ENCODE assay signal across 8 cellular contexts in the genomic region with DNA sequence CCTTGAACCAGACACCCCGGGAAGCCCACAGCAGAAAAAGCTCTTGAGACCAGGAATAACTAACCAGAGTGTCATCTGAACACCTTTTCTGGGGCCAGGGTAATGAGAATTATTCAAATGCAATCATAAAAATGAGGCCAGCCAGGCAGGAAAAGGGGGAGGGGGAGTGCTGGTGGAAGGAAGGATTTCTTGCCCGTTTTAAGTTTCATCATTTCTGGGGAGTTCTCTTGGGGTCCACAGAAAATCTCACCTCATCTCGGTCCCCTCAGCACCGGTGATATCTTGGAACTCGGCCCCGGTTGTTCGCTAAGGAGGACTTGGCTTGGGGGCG. TPM values are rescaled to one million over a fixed set of nuclear protein-coding genes. Genes with fewer than 3 reads are reported as not detected.
DNase-seq lines count a peak whose midpoint lies in the region; ATAC-seq and TF ChIP-seq lines count a peak whose summit lies in the region.

No MANE protein-coding gene starts in this region.

- H3K9me3 ChIP-seq in heart right ventricle, result no peaks in the 10 kb centered on the region
- no peaks in the 10 kb centered on the region for H3K9me3 ChIP-seq in upper lobe of right lung

- H3K27me3 Mint-ChIP-seq in naive B cell, result peaks cover 59 to 95% (median 93%) of the 10 kb centered on the region in 3 donors

- H3K4me1 ChIP-seq in heart right ventricle, result peaks cover 2 to 49% (median 29%) of the 10 kb centered on the region in 9 donors
- H3K4me1 ChIP-seq in upper lobe of right lung, result peaks cover 23% of the 10 kb centered on the region

- peak overlapping the region in 9 of 10 donors; percentile 58 to 80 (median 73) for H3K4me3 ChIP-seq in heart right ventricle
- H3K4me3 ChIP-seq in cardiac fibroblast (replicated peaks in 1 of 2; ENCODE audit: low read depth in 2 of 2, low read length in 2 of 2), result peak overlapping the region; percentile 7 to 22
- peak overlapping the region; percentile 67 for H3K4me3 ChIP-seq in upper lobe of right lung

- H3K9me3 Mint-ChIP-seq in naive B cell, result no peaks in the 10 kb centered on the region

- intact Hi-C loops in heart right ventricle (cut with DNase I), result loop anchor here (1.0 to 10.0 kb wide), 14 partner anchors 61 to 263 kb away; no protein-coding TSS in a partner anchor
- intact Hi-C loops in left ventricle myocardium superior (cut with micrococcal nuclease), result loop anchor here (10.0 kb wide), 2 partner anchors 191 to 241 kb away; no protein-coding TSS in a partner anchor
- intact Hi-C loops in upper lobe of right lung (cut with DNase I), result no loop called here

- DNase-seq in heart right ventricle (no peak), left ventricle myocardium superior (no peak), cardiac fibroblast (ENCODE audit: low read depth in 2 of 2) (no peak), naive B cell (no peak), upper lobe of right lung (no peak), GDM1 (lab: John Stamatoyannopoulos, UW) (no peak), middle frontal gyrus (ENCODE audit: extremely low spot score, low spot score) (no peak)

- H3K4me1 Mint-ChIP-seq in naive B cell, result peaks cover 15 to 18% (median 18%) of the 10 kb centered on the region in 3 donors

- no peak overlapping the region for H3K27ac Mint-ChIP-seq in naive B cell

- peak overlapping the region; percentile 39 to 99 (median 81) for H3K4me3 Mint-ChIP-seq in naive B cell

- 12 to 18% methylated on average over 8 of the region's 8 CpGs for WGBS in heart right ventricle, 2 donors

- H3K27me3 ChIP-seq in heart right ventricle, result peaks cover 0 to 77% (median 23%) of the 10 kb centered on the region in 7 donors
- H3K27me3 ChIP-seq in upper lobe of right lung, result peaks cover 48% of the 10 kb centered on the region

- TF ChIP-seq CTCF in heart right ventricle (IDR thresholded peaks at IDR 0.05) (no peak), cardiac fibroblast (IDR thresholded peaks at IDR 0.05; ENCODE audit: low read depth, low read length) (no peak), upper lobe of right lung (IDR thresholded peaks at IDR 0.05) (no peak)

- H3K27ac ChIP-seq in heart right ventricle, result peak overlapping the region in 9 of 10 donors; percentile 28 to 87 (median 69)
- peak overlapping the region; percentile 42 for H3K27ac ChIP-seq in upper lobe of right lung

- no peak for ATAC-seq in heart right ventricle
- no peak for ATAC-seq in left ventricle myocardium superior
- ATAC-seq in naive B cell (ENCODE audit: low read depth in 2 of 2), result no peak
- ATAC-seq in upper lobe of right lung, result no peak
- no peak for ATAC-seq in GM21528 (IDR thresholded peaks at IDR 0.05; ENCODE audit: low FRiP score, unreplicated experiment)

- H3K36me3 Mint-ChIP-seq in naive B cell, result peaks cover 4 to 18% of the 10 kb centered on the region in 2 donors

- H3K36me3 ChIP-seq in heart right ventricle (no peaks in the 10 kb centered on the region), upper lobe of right lung (no peaks in the 10 kb centered on the region)

RNA-seq across cellular contexts. Expression of a gene that starts 0.5 kb away (rescaled TPM):
- total RNA-seq in heart right ventricle, result 1 to 10 TPM; 3.1 to 5.8 (median 4.9) TPM
- 1 to 10 TPM; 2.5 to 3.1 TPM for polyA plus RNA-seq in heart right ventricle
- 7.6 TPM for total RNA-seq in left ventricle myocardium superior
- polyA plus RNA-seq in naive B cell (ENCODE audit: low read depth in 6 of 6), result not detected
- total RNA-seq in upper lobe of right lung, result 17.8 TPM

RNA-seq across cellular contexts. Expression of a gene that starts 52.6 kb away (rescaled TPM):
- total RNA-seq in heart right ventricle (1 to 10 TPM; 4.5 to 7.8 (median 6.7) TPM), left ventricle myocardium superior (7.9 TPM), upper lobe of right lung (19.0 TPM)
- polyA plus RNA-seq in heart right ventricle (10 to 100 TPM in 1 of 2 donors, 1 to 10 TPM in 1; 7.6 to 17.1 TPM), naive B cell (ENCODE audit: low read depth in 6 of 6) (10 to 100 TPM; 30.4 to 53.0 (median 36.7) TPM)

Comparison
In these comparisons a context has a peak if more than half of its experiments do, and no peak if none do; other contexts are left out.
1. H3K4me3 ChIP-seq: peak in every context shown above with its lines; median percentile 73 in heart right ventricle; 67 in upper lobe of right lung; 14 in cardiac fibroblast.